Comparison of ENCODE assay signal across 19 cellular contexts in genomic region chr7:137335814-137336213, GRCh38. TPM values are rescaled to one million over a fixed set of nuclear protein-coding genes. Genes with fewer than 3 reads are reported as not detected.
DNase-seq lines count a peak whose midpoint lies in the region; FAIRE-seq and TF ChIP-seq lines count a peak whose summit lies in the region.
"Had no signal": no experiment of that assay in that cellular context is flagged by ENCODE, and none has a peak within 500 bp of the region (broad histone marks: within the 10 kb centered on the region; RNA-seq: fewer than 3 reads in every experiment).

No MANE protein-coding gene starts in this region.

- peaks cover 2% of the 10 kb centered on the region for H3K4me1 Mint-ChIP-seq in astrocyte (ENCODE audit: low read depth, unreplicated experiment)

- H3K4me3 Mint-ChIP-seq in astrocyte (ENCODE audit: unreplicated experiment): no peak overlapping the region
- H3K4me3 Mint-ChIP-seq: CD4-positive, alpha-beta T cell had no signal

- WGBS in trophoblast cell (ENCODE audit: extremely low coverage, insufficient coverage, insufficient read length): no CpG with 5 or more reads among the region's 4 CpGs

- H3K27ac Mint-ChIP-seq in astrocyte (ENCODE audit: unreplicated experiment): no peak overlapping the region
- H3K27ac Mint-ChIP-seq: CD4-positive, alpha-beta T cell had no signal

- no peak overlapping the region for H3K4ac ChIP-seq in trophoblast cell (ENCODE audit: low read depth, low read length)

- no peaks in the 10 kb centered on the region for H3K36me3 ChIP-seq in astrocyte (ENCODE audit: insufficient read depth, low read length)
- H3K36me3 ChIP-seq in trophoblast cell (ENCODE audit: control insufficient read depth in 1 of 2, insufficient read depth in 2 of 2, low read length in 2 of 2): no peaks in the 10 kb centered on the region

- no peaks in the 10 kb centered on the region for H3K27me3 ChIP-seq in astrocyte (ENCODE audit: insufficient read depth, low read length)
- H3K27me3 ChIP-seq in trophoblast cell (ENCODE audit: insufficient read depth, low read length): no peaks in the 10 kb centered on the region

- H3K9me3 ChIP-seq in astrocyte (ENCODE audit: insufficient read depth, low read depth, low read length) (no peaks in the 10 kb centered on the region), trophoblast cell (ENCODE audit: insufficient read depth, low read depth, low read length) (no peaks in the 10 kb centered on the region)
- H3K9me3 ChIP-seq: Caco-2 had no signal

- H2BK120ac ChIP-seq in trophoblast cell (ENCODE audit: insufficient read depth, low read length, poor library complexity): no peak overlapping the region

- H3K9ac ChIP-seq in astrocyte (ENCODE audit: low read length): no peak overlapping the region
- H3K9ac ChIP-seq in trophoblast cell (ENCODE audit: low read length): no peak overlapping the region

- H3K4me2 ChIP-seq in astrocyte (ENCODE audit: low read length) (no peak overlapping the region), trophoblast cell (ENCODE audit: low read length) (no peak overlapping the region)
- H3K4me2 ChIP-seq: PC-9 had no signal

- peaks cover 4% of the 10 kb centered on the region for H3K9me3 Mint-ChIP-seq in astrocyte (ENCODE audit: unreplicated experiment)

- no peaks in the 10 kb centered on the region for H4K20me1 ChIP-seq in astrocyte (ENCODE audit: insufficient read depth, low read length)

- H2BK5ac ChIP-seq in trophoblast cell (ENCODE audit: low read depth, low read length, poor library complexity): no peak overlapping the region

- H2BK12ac ChIP-seq in trophoblast cell (ENCODE audit: low read length): no peak overlapping the region

- H3K4me1 ChIP-seq in astrocyte (ENCODE audit: insufficient read depth, low read length) (peaks cover 8% of the 10 kb centered on the region), trophoblast cell (ENCODE audit: control insufficient read depth in 1 of 2, insufficient read depth in 2 of 2, low read length in 2 of 2) (peaks cover 0 to 4% of the 10 kb centered on the region in 2 experiments)
- H3K4me1 ChIP-seq: Caco-2 had no signal

- H3K27ac ChIP-seq in astrocyte (ENCODE audit: low read depth, low read length) (no peak overlapping the region), trophoblast cell (ENCODE audit: low read depth, low read length) (no peak overlapping the region)
- H3K27ac ChIP-seq: PC-9 had no signal

- no peak for TF ChIP-seq CTCF in astrocyte (IDR thresholded peaks at IDR 0.05; ENCODE audit: insufficient read depth, low read depth, low read length)
- TF ChIP-seq CTCF in epithelial cell of proximal tubule (conservative IDR thresholded peaks at IDR 0.05; ENCODE audit: low read depth, low read length): no peak

- H3K79me2 ChIP-seq in astrocyte (ENCODE audit: insufficient read depth, low read length) (peaks cover 3% of the 10 kb centered on the region), trophoblast cell (ENCODE audit: control insufficient read depth, insufficient read depth, low read length, poor library complexity) (no peaks in the 10 kb centered on the region)

- no peaks in the 10 kb centered on the region for H3K36me3 Mint-ChIP-seq in astrocyte (ENCODE audit: low read depth, unreplicated experiment)

- H4K8ac ChIP-seq in trophoblast cell (ENCODE audit: low read depth, low read length): no peak overlapping the region

- H4K91ac ChIP-seq in trophoblast cell (ENCODE audit: low read depth, low read length): no peak overlapping the region

- no peak overlapping the region for H4K12ac ChIP-seq in trophoblast cell (ENCODE audit: low read depth, low read length)

- no peak overlapping the region for H3K4me3 ChIP-seq in astrocyte (ENCODE audit: insufficient read depth, low read depth, low read length)
- H3K4me3 ChIP-seq in epithelial cell of proximal tubule (ENCODE audit: low read depth, low read length): no peak overlapping the region
- H3K4me3 ChIP-seq in trophoblast cell (ENCODE audit: low read depth, low read length): no peak overlapping the region
- H3K4me3 ChIP-seq: PC-9 had no signal

- H3K18ac ChIP-seq in trophoblast cell (ENCODE audit: low read length): no peak overlapping the region

- no peak overlapping the region for H2AFZ ChIP-seq in astrocyte (ENCODE audit: low read depth, low read length)
- H2AFZ ChIP-seq in trophoblast cell (ENCODE audit: insufficient read depth, low read length, poor library complexity): no peak overlapping the region
- H2AFZ ChIP-seq: PC-9 had no signal

- no peaks in the 10 kb centered on the region for H3K79me1 ChIP-seq in trophoblast cell (ENCODE audit: low read length)

- DNase-seq in H4 (ENCODE audit: low spot score) (peak; percentile 12), astrocyte (ENCODE audit: low read depth) (peak; percentile 36), epithelial cell of proximal tubule (ENCODE audit: low read depth) (peak; percentile 15), trophoblast cell (peak; percentile 25 to 80), globus pallidus (ENCODE audit: low spot score) (no peak), GOT3 (lab: John Stamatoyannopoulos, UW) (no peak), NCI-H1092 treated with DMSO at 0.1 percent for 48 hours (lab: John Stamatoyannopoulos, UW) (no peak), NK-92 (lab: John Stamatoyannopoulos, UW; ENCODE audit: unreplicated experiment) (no peak)
- DNase-seq: 8988T; Caco-2; CD4-positive, alpha-beta T cell; H7; NCI-H1694 treated with DMSO at 0.1 percent for 48 hours; NCI-H2107; NCI-H226; NCI-H524; NCI-H82 had no signal

- peak; percentile 5 for FAIRE-seq in astrocyte (lab: Jason Lieb, UNC)
- FAIRE-seq: G401.6 had no signal

- H3K23ac ChIP-seq in trophoblast cell (ENCODE audit: low read length): no peak overlapping the region

- H3K14ac ChIP-seq in trophoblast cell (ENCODE audit: low read length): no peak overlapping the region

- H2AK5ac ChIP-seq in trophoblast cell (ENCODE audit: low read length): no peak overlapping the region

- no peaks in the 10 kb centered on the region for H3K27me3 Mint-ChIP-seq in astrocyte (ENCODE audit: low read depth, unreplicated experiment)
- H3K27me3 Mint-ChIP-seq: CD4-positive, alpha-beta T cell had no signal

RNA-seq across cellular contexts. Expression of gene PTN, which starts 7.7 kb away (rescaled TPM):
- 65.8 and 83.7 TPM in 2 replicates for total RNA-seq in H4 (2014; rRNA removed; shearing (Covaris generic))
- total RNA-seq in astrocyte (11.1 and 17.2 TPM in 2 replicates), epithelial cell of proximal tubule (16.8 and 21.5 TPM in 2 replicates)
- polyA plus RNA-seq in trophoblast cell (2013): 1,742 and 1,874 TPM in 2 replicates
- total RNA-seq: CD4-positive, alpha-beta T cell had no signal

Comparison
In these comparisons a context has a peak if more than half of its experiments do, and no peak if none do; other contexts are left out.
1. DNase-seq: peak in H4 (single experiment), astrocyte (single experiment), epithelial cell of proximal tubule (single experiment) and trophoblast cell (2 of 2); none in globus pallidus (single experiment), GOT3 (single experiment), NCI-H1092 treated with DMSO at 0.1 percent for 48 hours (single experiment) and NK-92 (single experiment).